ENCODE assay signal across 23 cellular contexts in the genomic region with DNA sequence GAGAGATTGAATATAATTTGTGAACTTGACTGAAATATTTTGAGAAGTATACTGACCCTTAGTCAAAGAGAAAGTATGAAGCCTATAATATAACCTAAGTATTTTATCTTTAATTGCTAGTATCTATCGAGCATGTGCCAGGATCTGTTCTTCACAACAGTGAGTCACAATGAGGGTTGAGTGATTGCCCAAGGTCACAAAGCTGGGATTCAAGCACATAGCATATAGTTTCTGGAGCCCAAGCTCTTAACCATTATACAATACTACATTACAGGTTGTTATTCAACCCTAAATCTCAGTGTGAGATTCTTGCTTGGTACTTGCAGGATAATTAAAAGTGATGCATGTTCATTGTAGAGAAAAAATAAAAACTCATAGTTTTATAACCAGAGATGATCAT.
DNase-seq lines count a peak whose midpoint lies in the region; ATAC-seq, FAIRE-seq and TF ChIP-seq lines count a peak whose summit lies in the region.
"Had no signal": no experiment of that assay in that cellular context is flagged by ENCODE, and none has a peak within 500 bp of the region (broad histone marks: within the 10 kb centered on the region; RNA-seq: fewer than 3 reads in every experiment).

No MANE protein-coding gene starts in this region.

- no peak overlapping the region for H3K27ac Mint-ChIP-seq in T-helper 2 cell treated with Interferon-gamma antibody and Interleukin-4, amounts not matched to agents 5 μg/mL and 100 μg/mL, for 36 hours
- H3K27ac Mint-ChIP-seq: IgD-negative memory B cell had no signal

- H2BK15ac ChIP-seq in mesenchymal stem cell (ENCODE audit: low read depth, poor library complexity, severe bottlenecking): no peak overlapping the region

- H2BK120ac ChIP-seq in mesenchymal stem cell (ENCODE audit: low read depth, low read length): no peak overlapping the region

- peaks cover 2% of the 10 kb centered on the region for H3K79me2 ChIP-seq in endothelial cell of umbilical vein (ENCODE audit: control insufficient read depth, insufficient read depth, low read length)

- no peak overlapping the region for H3K4me3 ChIP-seq in endothelial cell of umbilical vein (replicated peaks in 1 of 3; ENCODE audit: insufficient read depth in 1 of 3, low read depth in 1 of 3, low read length in 3 of 3)
- no peak overlapping the region for H3K4me3 ChIP-seq in mesenchymal stem cell (ENCODE audit: insufficient read depth in 1 of 2, low read depth in 1 of 2, low read length in 2 of 2)
- H3K4me3 ChIP-seq: coronary artery, ovary, SJSA1, skin epidermis had no signal

- FAIRE-seq in endothelial cell of umbilical vein (lab: Jason Lieb, UNC): no peak
- FAIRE-seq: H54 had no signal

- dilution Hi-C loops in endothelial cell of umbilical vein (cut with MboI; ENCODE audit: extremely low pct_ligation_motif_present, low sequenced_read_pairs): no loop called here

- H3K4me3 Mint-ChIP-seq in T-helper 2 cell treated with Interferon-gamma antibody and Interleukin-4, amounts not matched to agents 5 μg/mL and 100 μg/mL, for 36 hours: no peak overlapping the region
- H3K4me3 Mint-ChIP-seq: IgD-negative memory B cell, immature natural killer cell, naive B cell had no signal

- H3K4me1 ChIP-seq in endothelial cell of umbilical vein (ENCODE audit: control insufficient read depth, extremely low read depth, insufficient read depth, low read length): no peaks in the 10 kb centered on the region
- H3K4me1 ChIP-seq in mesenchymal stem cell (ENCODE audit: control insufficient read depth, insufficient read depth, low read depth, low read length): peaks cover 4% of the 10 kb centered on the region
- H3K4me1 ChIP-seq: SJSA1 had no signal

- H3K4me2 ChIP-seq in endothelial cell of umbilical vein (ENCODE audit: insufficient read depth, low read length): no peak overlapping the region
- no peak overlapping the region for H3K4me2 ChIP-seq in mesenchymal stem cell (ENCODE audit: low read length, poor library complexity, severe bottlenecking)

- H4K91ac ChIP-seq in mesenchymal stem cell (ENCODE audit: low read length): no peak overlapping the region

- intact Hi-C loops in endothelial cell of umbilical vein (cut with micrococcal nuclease): no loop called here

- no peak for TF ChIP-seq POLR2A in endothelial cell of umbilical vein (IDR thresholded peaks at IDR 0.05; ENCODE audit: low read depth, low read length)

- H3K9ac ChIP-seq in endothelial cell of umbilical vein (replicated peaks; ENCODE audit: extremely low read depth, insufficient read depth, low read length): no peak overlapping the region
- H3K9ac ChIP-seq in mesenchymal stem cell (ENCODE audit: low read length): no peak overlapping the region

- ATAC-seq in GM21723 (IDR thresholded peaks at IDR 0.05; ENCODE audit: unreplicated experiment): no peak

- no peak overlapping the region for H3K23ac ChIP-seq in mesenchymal stem cell (ENCODE audit: low read length in 2 of 2)

- TF ChIP-seq CTCF in endothelial cell of umbilical vein (IDR thresholded peaks at IDR 0.05; ENCODE audit: extremely low read depth in 1 of 2, insufficient read depth in 1 of 2, low read depth in 1 of 2, low read length in 2 of 2): no peak

- no peak overlapping the region for H2AFZ ChIP-seq in endothelial cell of umbilical vein (ENCODE audit: low read depth, low read length)
- H2AFZ ChIP-seq in mesenchymal stem cell (ENCODE audit: low read depth, low read length): no peak overlapping the region

- H4K20me1 ChIP-seq in endothelial cell of umbilical vein (replicated peaks; ENCODE audit: control insufficient read depth, extremely low read depth, insufficient read depth, low read length): no peaks in the 10 kb centered on the region

- H4K8ac ChIP-seq in mesenchymal stem cell (ENCODE audit: low read length): no peak overlapping the region

- POLR2A ChIA-PET in endothelial cell of umbilical vein (lab: Charles Lee): no interaction called here

- no peak overlapping the region for H3K14ac ChIP-seq in mesenchymal stem cell (ENCODE audit: low read length in 2 of 2)

- BruUV-seq in endothelial cell of umbilical vein (replicated peaks; lab: Mats Ljungman, UMichigan): no TSS peak

- no peak overlapping the region for H3K4ac ChIP-seq in mesenchymal stem cell (ENCODE audit: low read depth in 1 of 2, low read length in 2 of 2)

- no peak overlapping the region for H2AK5ac ChIP-seq in mesenchymal stem cell (ENCODE audit: low read length, severe bottlenecking)

- CTCF ChIA-PET in endothelial cell of umbilical vein (lab: Charles Lee): interaction anchor here (1.0 kb wide), 1 partner anchor 34 kb away, joined by 3 read pairs; no protein-coding TSS in a partner anchor

- H2BK5ac ChIP-seq in mesenchymal stem cell (ENCODE audit: low read depth, low read length, poor library complexity, severe bottlenecking): no peak overlapping the region

- peaks cover 39% of the 10 kb centered on the region for H3K36me3 Mint-ChIP-seq in T-helper 2 cell treated with Interferon-gamma antibody and Interleukin-4, amounts not matched to agents 5 μg/mL and 100 μg/mL, for 36 hours (ENCODE audit: low read depth)

- H3K9me3 Mint-ChIP-seq in T-helper 2 cell treated with Interferon-gamma antibody and Interleukin-4, amounts not matched to agents 5 μg/mL and 100 μg/mL, for 36 hours: peaks cover 6% of the 10 kb centered on the region

- WGBS in mesenchymal stem cell: 100% methylated on average over 1 of the region's 1 CpG

- DNase-seq in ELR (ENCODE audit: low read depth): peak; percentile 43
- peak; percentile 31 for DNase-seq in RPMI7951 (ENCODE audit: low read depth)
- DNase-seq in endothelial cell of umbilical vein (ENCODE audit: low read depth, low spot score): peak; percentile 10
- peak; percentile 28 for DNase-seq in mesenchymal stem cell
- no peak for DNase-seq in activated gamma-delta T cell treated with Interleukin-2 at 50 U/mL for 16 hours
- DNase-seq in T-helper 2 cell treated with Interferon-gamma antibody and Interleukin-4, amounts not matched to agents 5 μg/mL and 100 μg/mL, for 36 hours (ENCODE audit: low spot score): no peak
- DNase-seq in GM19240 (ENCODE audit: insufficient read length, low spot score): no peak
- DNase-seq: amniotic stem cell; head of caudate nucleus; immature natural killer cell; MV-4-11; naive B cell; NCI-H2029 treated with DMSO at 0.1 percent for 48 hours; NCI-H524; ovary; stimulated activated CD4-positive, alpha-beta T cell treated with anti-CD3 and anti-CD28 coated beads, Interleukin-4, amount 100 ng/mL, for 24 hours; T-helper 2 cell had no signal

- no peaks in the 10 kb centered on the region for H3K27me3 Mint-ChIP-seq in T-helper 2 cell treated with Interferon-gamma antibody and Interleukin-4, amounts not matched to agents 5 μg/mL and 100 μg/mL, for 36 hours (ENCODE audit: low read depth)
- H3K27me3 Mint-ChIP-seq: IgD-negative memory B cell, naive B cell had no signal

- H3K79me1 ChIP-seq in mesenchymal stem cell (replicated peaks; ENCODE audit: low read length, poor library complexity, severe bottlenecking): peaks cover 20% of the 10 kb centered on the region

- peaks cover 17% of the 10 kb centered on the region for H3K4me1 Mint-ChIP-seq in T-helper 2 cell treated with Interferon-gamma antibody and Interleukin-4, amounts not matched to agents 5 μg/mL and 100 μg/mL, for 36 hours (ENCODE audit: low read depth)
- H3K4me1 Mint-ChIP-seq: immature natural killer cell had no signal

- H3K36me3 ChIP-seq in endothelial cell of umbilical vein (ENCODE audit: control insufficient read depth in 2 of 2, extremely low read depth in 1 of 2, insufficient read depth in 2 of 2, low read length in 2 of 2): peaks cover 11 to 12% of the 10 kb centered on the region in 2 experiments
- peaks cover 3 to 51% of the 10 kb centered on the region in 2 experiments for H3K36me3 ChIP-seq in mesenchymal stem cell (ENCODE audit: control insufficient read depth in 1 of 2, insufficient read depth in 2 of 2, low read depth in 1 of 2, low read length in 2 of 2)
- H3K36me3 ChIP-seq: ovary had no signal

- no peaks in the 10 kb centered on the region for H3K9me1 ChIP-seq in endothelial cell of umbilical vein (replicated peaks; ENCODE audit: control insufficient read depth, extremely low read depth, insufficient read depth, low read length)

- H3K9me3 ChIP-seq in endothelial cell of umbilical vein (replicated peaks; ENCODE audit: control insufficient read depth, insufficient read depth, low read length) (no peaks in the 10 kb centered on the region), mesenchymal stem cell (ENCODE audit: control insufficient read depth, low read length) (no peaks in the 10 kb centered on the region)
- H3K9me3 ChIP-seq: ovary, SJSA1 had no signal

- H2BK12ac ChIP-seq in mesenchymal stem cell (ENCODE audit: low read length in 2 of 2): no peak overlapping the region

- no peak overlapping the region for H3K18ac ChIP-seq in mesenchymal stem cell (ENCODE audit: low read depth in 1 of 2, low read length in 2 of 2)

- H3K27me3 ChIP-seq in endothelial cell of umbilical vein (ENCODE audit: control insufficient read depth in 2 of 2, insufficient read depth in 2 of 2, low read length in 2 of 2) (no peaks in the 10 kb centered on the region), mesenchymal stem cell (ENCODE audit: control insufficient read depth in 1 of 2, insufficient read depth in 1 of 2, low read length in 2 of 2) (no peaks in the 10 kb centered on the region)
- H3K27me3 ChIP-seq: ovary, SJSA1 had no signal

- H3K27ac ChIP-seq in endothelial cell of umbilical vein (ENCODE audit: insufficient read depth, low read depth, low read length) (no peak overlapping the region), mesenchymal stem cell (ENCODE audit: low read length, poor library complexity, severe bottlenecking) (no peak overlapping the region)
- H3K27ac ChIP-seq: coronary artery, ovary, SJSA1, skin epidermis had no signal

TF ChIP-seq in endothelial cell of umbilical vein, 7 proteins besides CTCF, POLR2A, EP300 and RAD21:
- TF ChIP-seq JUN (IDR thresholded peaks at IDR 0.05; ENCODE audit: borderline replicate concordance, insufficient read depth, insufficient read length, low read depth) (no peak), GATA2 (IDR thresholded peaks at IDR 0.05; ENCODE audit: insufficient read depth, insufficient read length, low read depth, low read length) (no peak), FOS (IDR thresholded peaks at IDR 0.05; ENCODE audit: borderline replicate concordance, insufficient read depth, low read length) (no peak), POLR2AphosphoS5 (IDR thresholded peaks at IDR 0.05; ENCODE audit: insufficient read depth, low read depth, low read length) (no peak)

Comparison
In these comparisons a context has a peak if more than half of its experiments do, and no peak if none do; other contexts are left out.
1. DNase-seq: peak in ELR (single experiment), RPMI7951 (single experiment), endothelial cell of umbilical vein (single experiment) and mesenchymal stem cell (single experiment); none in activated gamma-delta T cell treated with Interleukin-2 at 50 U/mL for 16 hours (single experiment), T-helper 2 cell treated with Interferon-gamma antibody and Interleukin-4, amounts not matched to agents 5 μg/mL and 100 μg/mL, for 36 hours (single experiment) and GM19240 (single experiment).